ENCODE assay signal across 8 cellular contexts in the genomic region with DNA sequence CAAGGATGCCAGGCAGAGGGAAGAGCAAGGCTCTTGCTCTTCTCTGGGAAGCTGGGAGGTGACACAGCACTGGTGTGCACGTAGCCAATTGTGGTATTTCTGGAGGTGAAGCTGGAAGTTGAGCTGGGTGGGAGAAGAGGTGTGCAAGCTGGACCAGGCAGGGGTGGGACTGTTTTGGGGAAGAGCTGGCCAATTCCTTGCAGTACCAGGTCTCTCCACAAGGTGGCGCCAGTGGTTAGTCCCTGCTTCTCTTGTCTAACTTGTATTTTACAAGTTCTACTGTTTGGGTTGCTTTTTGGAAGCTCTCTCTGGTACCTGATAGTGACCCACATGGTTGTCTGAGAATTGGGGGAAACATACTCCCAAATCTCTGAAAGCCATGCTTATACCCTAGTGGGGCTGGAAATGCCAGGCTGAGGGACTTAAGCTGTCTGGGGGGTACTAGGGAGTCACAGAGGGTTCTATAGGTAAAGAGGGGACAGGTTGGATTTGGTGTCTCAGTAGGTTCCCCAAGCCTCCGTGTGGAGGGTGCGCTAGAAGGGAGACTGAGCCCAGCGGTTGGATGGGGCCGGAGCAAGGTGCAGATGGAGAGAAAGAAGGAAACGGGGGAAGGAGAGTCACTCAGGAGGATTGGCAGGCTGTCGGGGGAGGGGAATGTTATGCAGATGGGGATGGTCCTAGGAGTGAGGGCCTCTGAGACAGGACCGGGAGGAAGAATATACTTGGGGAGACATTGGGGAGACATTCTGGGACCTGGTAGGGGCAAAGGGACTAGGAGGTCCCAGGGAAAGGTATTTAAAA. TPM values are rescaled to one million over a fixed set of nuclear protein-coding genes. Genes with fewer than 3 reads are reported as not detected.
DNase-seq lines count a peak whose midpoint lies in the region; ATAC-seq and TF ChIP-seq lines count a peak whose summit lies in the region.

No MANE protein-coding gene starts in this region.

- H3K36me3 Mint-ChIP-seq in activated naive CD4-positive, alpha-beta T cell treated with anti-CD3 and anti-CD28 coated beads for 36 hours (ENCODE audit: low read depth): no peaks in the 10 kb centered on the region

- peak; percentile 80 for DNase-seq in Ammon's horn (ENCODE audit: low spot score)
- peak; percentile 82 for DNase-seq in GM20000 (ENCODE audit: low spot score)
- peak; percentile 25 for DNase-seq in RKO (ENCODE audit: low spot score)
- peak; percentile 83 for DNase-seq in activated naive CD4-positive, alpha-beta T cell treated with anti-CD3 and anti-CD28 coated beads for 36 hours
- peak; percentile 49 to 66 for DNase-seq in cardiac muscle cell (ENCODE audit: low read depth in 1 of 2, low spot score in 1 of 2)
- no peak for DNase-seq in retinal pigment epithelial cell (ENCODE audit: low read depth)

- intact Hi-C loops in activated naive CD4-positive, alpha-beta T cell treated with anti-CD3 and anti-CD28 coated beads for 36 hours (cut with micrococcal nuclease): loop anchor here (1.0 kb wide), 5 partner anchors 20 to 97 kb away; a partner anchor contains a TSS

- no peak overlapping the region for H3K4me3 Mint-ChIP-seq in activated naive CD4-positive, alpha-beta T cell treated with anti-CD3 and anti-CD28 coated beads for 36 hours

- no peaks in the 10 kb centered on the region for H3K36me3 ChIP-seq in cardiac muscle cell

- no peaks in the 10 kb centered on the region for H3K9me3 ChIP-seq in cardiac muscle cell (ENCODE audit: low read depth)

- H3K4me1 ChIP-seq in cardiac muscle cell (ENCODE audit: low read depth): peaks cover 20% of the 10 kb centered on the region

- peak; percentile 78 for TF ChIP-seq CTCF in GM20000 (IDR thresholded peaks at IDR 0.05; ENCODE audit: extremely low read depth, missing control alignments)
- peak; percentile 99 for TF ChIP-seq CTCF in cardiac muscle cell (IDR thresholded peaks at IDR 0.05; ENCODE audit: low read depth, low read length)
- TF ChIP-seq CTCF in retinal pigment epithelial cell (conservative IDR thresholded peaks at IDR 0.05; ENCODE audit: low read depth, low read length): peak; percentile 97

- no peaks in the 10 kb centered on the region for H3K27me3 ChIP-seq in cardiac muscle cell

- ATAC-seq in GM21786 (IDR thresholded peaks at IDR 0.05; ENCODE audit: unreplicated experiment): no peak
- no peak for ATAC-seq in GM18909 (IDR thresholded peaks at IDR 0.05; ENCODE audit: poor library complexity, unreplicated experiment)

- no peaks in the 10 kb centered on the region for H3K9me3 Mint-ChIP-seq in activated naive CD4-positive, alpha-beta T cell treated with anti-CD3 and anti-CD28 coated beads for 36 hours

- H3K4me1 Mint-ChIP-seq in activated naive CD4-positive, alpha-beta T cell treated with anti-CD3 and anti-CD28 coated beads for 36 hours (ENCODE audit: low read depth): peaks cover 39% of the 10 kb centered on the region

- peak overlapping the region; percentile 58 for H3K27ac Mint-ChIP-seq in activated naive CD4-positive, alpha-beta T cell treated with anti-CD3 and anti-CD28 coated beads for 36 hours

- CTCF ChIA-PET in activated naive CD4-positive, alpha-beta T cell treated with anti-CD3 and anti-CD28 coated beads for 36 hours (lab: Charles Lee): interaction anchor here (0.6 to 4.2 kb wide), 35 partner anchors 8 to 412 kb away, joined by 3 to 23 read pairs (median 5); a partner anchor contains a TSS

- H3K27ac ChIP-seq in cardiac muscle cell: no peak overlapping the region

- H3K4me3 ChIP-seq in cardiac muscle cell (no peak overlapping the region), retinal pigment epithelial cell (ENCODE audit: low read length) (no peak overlapping the region)

- peaks cover 8% of the 10 kb centered on the region for H3K27me3 Mint-ChIP-seq in activated naive CD4-positive, alpha-beta T cell treated with anti-CD3 and anti-CD28 coated beads for 36 hours (ENCODE audit: low read depth)

RNA-seq across cellular contexts. Expression of a gene that starts 3.0 kb away (rescaled TPM):
- total RNA-seq in activated naive CD4-positive, alpha-beta T cell treated with anti-CD3 and anti-CD28 coated beads for 36 hours: not detected
- total RNA-seq in cardiac muscle cell: 12.9 and 36.2 TPM in 2 replicates
- 21.3 and 43.7 TPM in 2 replicates for polyA plus RNA-seq in cardiac muscle cell

RNA-seq across cellular contexts. Expression of a gene that starts 14.2 kb away (rescaled TPM):
- under 1 TPM; 0.83 to 0.89 TPM for total RNA-seq in activated naive CD4-positive, alpha-beta T cell treated with anti-CD3 and anti-CD28 coated beads for 36 hours
- total RNA-seq in cardiac muscle cell: 1.2 and 4.2 TPM in 2 replicates
- polyA plus RNA-seq in cardiac muscle cell: 1.6 and 2.2 TPM in 2 replicates

RNA-seq across cellular contexts. Expression of a gene that starts 44.4 kb away (rescaled TPM):
- 100 to 1,000 TPM; 117 to 125 TPM for total RNA-seq in activated naive CD4-positive, alpha-beta T cell treated with anti-CD3 and anti-CD28 coated beads for 36 hours
- total RNA-seq in cardiac muscle cell: 68.8 and 113 TPM in 2 replicates
- polyA plus RNA-seq in cardiac muscle cell: 84.6 and 127 TPM in 2 replicates

Comparison
In these comparisons a context has a peak if more than half of its experiments do, and no peak if none do; other contexts are left out.
1. RNA of a gene that starts 3.0 kb away (total RNA-seq): 12.9 to 36.2 TPM in cardiac muscle cell; not detected in activated naive CD4-positive, alpha-beta T cell treated with anti-CD3 and anti-CD28 coated beads for 36 hours; every median in the first group is over 10 times any median in the second.
2. Peak in every context shown above with its lines, with median percentiles within 50 percentile points of each other: CTCF ChIP-seq.